In the genomic region with DNA sequence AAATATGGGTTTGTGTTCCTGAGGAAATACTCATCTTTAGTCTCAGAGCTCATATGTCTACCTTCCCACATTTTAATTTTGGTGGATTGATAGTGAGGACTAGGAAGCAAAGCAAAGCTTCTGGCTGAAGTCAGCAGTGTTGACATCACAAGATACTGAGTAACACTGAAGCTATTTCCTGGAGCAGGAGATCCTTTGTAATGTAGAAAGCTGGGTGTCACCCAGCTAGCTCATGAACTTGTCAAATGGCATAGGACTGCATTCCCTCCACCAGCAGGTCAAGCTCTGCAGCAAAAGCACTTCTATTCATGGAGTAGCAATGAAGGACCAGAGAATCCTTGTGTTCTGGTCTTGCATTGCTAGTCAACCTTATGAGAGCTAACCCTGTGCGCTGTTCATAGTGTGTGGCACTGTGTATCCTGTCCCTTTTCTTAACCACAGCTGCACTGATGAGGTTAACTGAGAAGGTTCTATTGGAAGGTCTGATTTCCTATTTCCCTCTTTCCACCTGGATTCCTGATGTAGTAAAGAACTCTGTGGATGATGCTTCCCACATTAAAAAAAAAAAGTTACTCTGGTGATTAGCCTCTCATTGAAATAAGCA, we compare ENCODE assay signal across 14 cellular contexts.
DNase-seq lines count a peak whose midpoint lies in the region; ATAC-seq, FAIRE-seq and TF ChIP-seq lines count a peak whose summit lies in the region.
"Had no signal": no experiment of that assay in that cellular context is flagged by ENCODE, and none has a peak within 500 bp of the region (broad histone marks: within the 10 kb centered on the region; RNA-seq: fewer than 3 reads in every experiment).

No MANE protein-coding gene starts in this region.

- WGBS in K562 (ENCODE audit: insufficient coverage, low coverage, missing lambda C conversion rate) = 48% methylated on average over 1 of the region's 1 CpG
- WGBS in iPS DF 6.9 (ENCODE audit: insufficient coverage, insufficient read length) = no CpG with 5 or more reads among the region's 1 CpG

- FAIRE-seq in K562 (lab: Jason Lieb, UNC) = no peak

- no peak overlapping the region for H3K27ac ChIP-seq in K562 (ENCODE audit: extremely low read depth, low read depth, low read length)
- no peak overlapping the region for H3K27ac ChIP-seq in iPS DF 6.9 (ENCODE audit: low read length)
- H3K27ac ChIP-seq: ascending aorta, esophagus squamous epithelium, tibial nerve had no signal

- TF ChIP-seq CTCF in K562 (IDR thresholded peaks at IDR 0.05 in 2 of 3, conservative IDR thresholded peaks at IDR 0.05 in 1 of 3; ENCODE audit: insufficient read depth in 2 of 3, low read depth in 1 of 3, low read length in 3 of 3) = no peak

- CTCF ChIA-PET in K562 (lab: Yijun Ruan, JAX; ENCODE audit: low intra/inter-chr PET ratio) = no interaction called here

- H3K9me3 ChIP-seq in K562 (replicated peaks; ENCODE audit: control insufficient read depth, insufficient read depth, low read depth, low read length) (no peaks in the 10 kb centered on the region), iPS DF 6.9 (ENCODE audit: control insufficient read depth, insufficient read depth, low read length) (no peaks in the 10 kb centered on the region)
- H3K9me3 ChIP-seq: ascending aorta, esophagus squamous epithelium, tibial nerve had no signal

- BruUV-seq in K562 (replicated peaks; lab: Mats Ljungman, UMichigan) = no TSS peak

- peak overlapping the region; percentile 36; the same call in 1 of the 2 replicates for H2AFZ ChIP-seq in K562 (ENCODE audit: low read depth, low read length)

- POLR2A ChIA-PET in K562 (lab: Yijun Ruan, JAX) = interaction anchor here (0.6 to 1.2 kb wide), 3 partner anchors 10 to 217 kb away, joined by 3 to 4 read pairs (median 3); no protein-coding TSS in a partner anchor

- DNase-seq in ACHN (peak; percentile 74), HK-2 (ENCODE audit: unreplicated experiment) (peak; percentile 11), K562 (ENCODE audit: extremely low read depth in 1 of 4, low spot score in 3 of 4) (no peak), iPS DF 6.9 (ENCODE audit: low read depth, low spot score) (peak; percentile 47), SIG-M5 treated with dmso at 0.1 percent for 504 hours (lab: John Stamatoyannopoulos, UW; ENCODE audit: unreplicated experiment) (no peak), occipital lobe (lab: John Stamatoyannopoulos, UW) (no peak)
- DNase-seq: esophagus squamous epithelium, kidney glomerular epithelial cell, NCI-H1694 treated with DMSO at 0.1 percent for 48 hours had no signal

- H3K4me3 ChIP-seq in K562 (no peak overlapping the region), iPS DF 6.9 (ENCODE audit: low read length) (no peak overlapping the region)
- H3K4me3 ChIP-seq: ascending aorta, esophagus squamous epithelium, tibial nerve had no signal

- H3K36me3 ChIP-seq in K562 (ENCODE audit: control insufficient read depth, insufficient read depth, low read length) (no peaks in the 10 kb centered on the region), iPS DF 6.9 (ENCODE audit: control insufficient read depth, insufficient read depth, low read length) (no peaks in the 10 kb centered on the region)
- H3K36me3 ChIP-seq: ascending aorta, esophagus squamous epithelium, tibial nerve had no signal

- TF ChIP-seq POLR2A in K562 (conservative IDR thresholded peaks at IDR 0.05) = no peak

- in situ Hi-C loops in ACHN (cut with HindIII; ENCODE audit: low pct_ligation_motif_present, low pct_unique_long_range_greater_than_20kb, low sequenced_read_pairs) (no loop called here), K562 (cut with MboI) (no loop called here)

- ATAC-seq in K562 (peak; percentile 44), HG03521 (IDR thresholded peaks at IDR 0.05; ENCODE audit: unreplicated experiment) (no peak), HG03442 (IDR thresholded peaks at IDR 0.05; ENCODE audit: unreplicated experiment) (no peak)
- ATAC-seq: activated CD4-positive, CD25-positive, alpha-beta regulatory T cell treated with anti-CD3 and anti-CD28 coated beads, Interleukin-2, amount 50 U/mL, for 24 hours had no signal

- H3K9me1 ChIP-seq in K562 (ENCODE audit: control insufficient read depth, insufficient read depth, low read length) = no peaks in the 10 kb centered on the region

- no peak overlapping the region for H3K9ac ChIP-seq in K562 (ENCODE audit: insufficient read depth in 1 of 2, low read depth in 2 of 2, low read length in 2 of 2)

- no peak for TF ChIP-seq RAD21 in K562 (CRISPR knock-in tag; conservative IDR thresholded peaks at IDR 0.05 in 1 of 2, IDR thresholded peaks at IDR 0.05 in 1 of 2)

- H3K4me1 ChIP-seq in K562 (replicated peaks in 1 of 2; ENCODE audit: control insufficient read depth in 2 of 2, insufficient read depth in 2 of 2, low read length in 2 of 2) (no peaks in the 10 kb centered on the region; a peak in 1 of 5 replicates), iPS DF 6.9 (ENCODE audit: control insufficient read depth, insufficient read depth, low read length) (peaks cover 2% of the 10 kb centered on the region; the same call in 1 of the 2 replicates)
- H3K4me1 ChIP-seq: ascending aorta, esophagus squamous epithelium, tibial nerve had no signal

- no peak overlapping the region for H3K4me2 ChIP-seq in K562 (ENCODE audit: insufficient read depth, low read length)

- H3K79me2 ChIP-seq in K562 (ENCODE audit: control insufficient read depth, insufficient read depth, low read length) = no peaks in the 10 kb centered on the region

- H4K20me1 ChIP-seq in K562 (replicated peaks; ENCODE audit: control insufficient read depth, insufficient read depth, low read length) = no peaks in the 10 kb centered on the region

- H3K27me3 ChIP-seq in K562 (ENCODE audit: control insufficient read depth in 2 of 2, insufficient read depth in 2 of 2, low read length in 2 of 2) (no peaks in the 10 kb centered on the region), iPS DF 6.9 (ENCODE audit: control insufficient read depth, insufficient read depth, low read length) (no peaks in the 10 kb centered on the region)
- H3K27me3 ChIP-seq: ascending aorta, esophagus squamous epithelium, tibial nerve had no signal

- intact Hi-C loops in K562 (cut with micrococcal nuclease) = no loop called here

- TF ChIP-seq EP300 in K562 (IDR thresholded peaks at IDR 0.05; ENCODE audit: low read length) = no peak

TF ChIP-seq in K562, 482 proteins besides CTCF, POLR2A, EP300 and RAD21:
- TF ChIP-seq ATF7 (IDR thresholded peaks at IDR 0.05) (no peak), NR2C2 (CRISPR knock-in tag; IDR thresholded peaks at IDR 0.05) (no peak), NR2C2 (tag; IDR thresholded peaks at IDR 0.05) (no peak), SIRT6 (IDR thresholded peaks at IDR 0.05; ENCODE audit: low read depth, low read length) (no peak), RHOXF2B (CRISPR knock-in tag; conservative IDR thresholded peaks at IDR 0.05) (no peak), MEIS2 (IDR thresholded peaks at IDR 0.05; ENCODE audit: partially characterized antibody) (no peak), TCF7L2 (IDR thresholded peaks at IDR 0.05; ENCODE audit: low read depth, low read length) (no peak), GTF2A2 (tag; IDR thresholded peaks at IDR 0.05) (no peak), PTRF (tag; IDR thresholded peaks at IDR 0.05) (no peak), NFYB (IDR thresholded peaks at IDR 0.05; ENCODE audit: extremely low read depth, insufficient read length) (no peak), ARHGAP35 (IDR thresholded peaks at IDR 0.05; ENCODE audit: partially characterized antibody) (no peak)
- TF ChIP-seq, protein P1, sequence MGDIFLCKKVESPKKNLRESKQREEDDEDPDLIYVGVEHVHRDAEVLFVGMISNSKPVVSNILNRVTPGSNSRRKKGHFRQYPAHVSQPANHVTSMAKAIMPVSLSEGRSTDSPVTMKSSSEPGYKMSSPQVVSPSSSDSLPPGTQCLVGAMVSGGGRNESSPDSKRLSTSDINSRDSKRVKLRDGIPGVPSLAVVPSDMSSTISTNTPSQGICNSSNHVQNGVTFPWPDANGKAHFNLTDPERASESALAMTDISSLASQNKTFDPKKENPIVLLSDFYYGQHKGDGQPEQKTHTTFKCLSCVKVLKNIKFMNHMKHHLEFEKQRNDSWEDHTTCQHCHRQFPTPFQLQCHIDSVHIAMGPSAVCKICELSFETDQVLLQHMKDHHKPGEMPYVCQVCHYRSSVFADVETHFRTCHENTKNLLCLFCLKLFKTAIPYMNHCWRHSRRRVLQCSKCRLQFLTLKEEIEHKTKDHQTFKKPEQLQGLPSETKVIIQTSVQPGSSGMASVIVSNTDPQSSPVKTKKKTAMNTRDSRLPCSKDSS (IDR thresholded peaks at IDR 0.05; ENCODE audit: low read depth, partially characterized antibody) = no peak
- TF ChIP-seq, protein P2, sequence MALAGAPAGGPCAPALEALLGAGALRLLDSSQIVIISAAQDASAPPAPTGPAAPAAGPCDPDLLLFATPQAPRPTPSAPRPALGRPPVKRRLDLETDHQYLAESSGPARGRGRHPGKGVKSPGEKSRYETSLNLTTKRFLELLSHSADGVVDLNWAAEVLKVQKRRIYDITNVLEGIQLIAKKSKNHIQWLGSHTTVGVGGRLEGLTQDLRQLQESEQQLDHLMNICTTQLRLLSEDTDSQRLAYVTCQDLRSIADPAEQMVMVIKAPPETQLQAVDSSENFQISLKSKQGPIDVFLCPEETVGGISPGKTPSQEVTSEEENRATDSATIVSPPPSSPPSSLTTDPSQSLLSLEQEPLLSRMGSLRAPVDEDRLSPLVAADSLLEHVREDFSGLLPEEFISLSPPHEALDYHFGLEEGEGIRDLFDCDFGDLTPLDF (CRISPR knock-in tag; IDR thresholded peaks at IDR 0.05) = no peak
- TF ChIP-seq, protein P3, sequence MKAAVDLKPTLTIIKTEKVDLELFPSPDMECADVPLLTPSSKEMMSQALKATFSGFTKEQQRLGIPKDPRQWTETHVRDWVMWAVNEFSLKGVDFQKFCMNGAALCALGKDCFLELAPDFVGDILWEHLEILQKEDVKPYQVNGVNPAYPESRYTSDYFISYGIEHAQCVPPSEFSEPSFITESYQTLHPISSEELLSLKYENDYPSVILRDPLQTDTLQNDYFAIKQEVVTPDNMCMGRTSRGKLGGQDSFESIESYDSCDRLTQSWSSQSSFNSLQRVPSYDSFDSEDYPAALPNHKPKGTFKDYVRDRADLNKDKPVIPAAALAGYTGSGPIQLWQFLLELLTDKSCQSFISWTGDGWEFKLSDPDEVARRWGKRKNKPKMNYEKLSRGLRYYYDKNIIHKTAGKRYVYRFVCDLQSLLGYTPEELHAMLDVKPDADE (conservative IDR thresholded peaks at IDR 0.05; ENCODE audit: control insufficient read depth, low read depth, low read length) = no peak

Comparison
In these comparisons a context has a peak if more than half of its experiments do, and no peak if none do; other contexts are left out.
1. DNase-seq: peak in ACHN (single experiment), HK-2 (single experiment) and iPS DF 6.9 (single experiment); none in K562 (0 of 4), SIG-M5 treated with dmso at 0.1 percent for 504 hours (single experiment) and occipital lobe (single experiment).